In the genomic region with DNA sequence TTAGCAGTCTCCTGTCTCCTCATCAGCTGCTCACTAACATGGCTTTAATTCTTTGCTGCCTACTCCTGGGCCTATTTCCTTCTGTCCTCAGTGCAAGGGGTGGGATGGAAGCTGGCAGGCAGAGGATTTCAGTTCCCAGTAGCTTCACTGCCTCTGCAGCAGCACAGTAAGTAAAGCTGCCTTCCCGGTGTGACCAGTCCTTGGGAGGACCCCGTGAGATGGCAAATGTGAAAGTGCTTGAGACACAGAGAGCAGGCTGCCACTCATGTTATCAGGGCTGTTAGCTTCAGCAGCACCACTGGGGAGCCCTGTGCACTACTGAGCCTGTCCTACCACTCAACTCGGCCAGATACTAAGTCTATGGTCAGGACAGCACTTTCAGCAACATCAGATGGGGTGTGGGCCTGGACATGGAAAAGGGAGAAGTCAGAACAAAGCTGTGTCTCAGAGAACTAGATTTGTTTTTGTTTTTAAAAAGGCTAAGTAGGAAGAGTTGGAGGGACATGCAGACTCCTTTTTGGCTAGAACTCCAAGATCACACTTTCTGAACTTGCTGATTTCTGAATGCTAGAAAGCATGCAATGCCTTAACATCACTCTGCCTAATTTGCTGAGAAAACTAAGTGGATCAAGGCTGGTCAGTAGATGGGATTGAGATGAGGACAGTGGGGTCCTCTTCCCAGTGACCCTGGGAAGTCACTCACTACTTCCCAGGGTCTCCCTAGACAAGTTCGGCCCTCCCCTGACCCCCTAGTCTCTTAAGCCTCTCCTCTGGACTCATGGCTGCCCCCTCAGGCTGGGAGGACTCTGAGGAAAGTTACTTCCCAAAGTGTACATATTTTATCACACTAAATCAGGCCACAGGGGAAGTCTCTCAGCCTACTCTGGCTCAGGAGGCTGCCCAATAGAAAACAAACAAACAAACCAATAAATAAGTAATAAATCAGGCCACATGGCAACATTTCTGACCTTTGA, we compare ENCODE assay signal across 8 cellular contexts. TPM values are rescaled to one million over a fixed set of nuclear protein-coding genes. Genes with fewer than 3 reads are reported as not detected.
DNase-seq lines count a peak whose midpoint lies in the region; ATAC-seq and TF ChIP-seq lines count a peak whose summit lies in the region.

No MANE protein-coding gene starts in this region.

- no peaks in the 10 kb centered on the region for H3K27me3 Mint-ChIP-seq in activated CD8-positive, alpha-beta T cell treated with anti-CD3 and anti-CD28 coated beads for 36 hours
- H3K27me3 Mint-ChIP-seq in natural killer cell treated with Interleukin-12 subunit alpha and Interleukin-12 subunit beta and Interleukin-15 and Interleukin-18, amount 100 ng/mL, for 72 hours, result no peaks in the 10 kb centered on the region

- peak overlapping the region; percentile 77 for H3K27ac Mint-ChIP-seq in activated CD8-positive, alpha-beta T cell treated with anti-CD3 and anti-CD28 coated beads for 36 hours
- peak overlapping the region; percentile 63 to 70 for H3K27ac Mint-ChIP-seq in natural killer cell treated with Interleukin-12 subunit alpha and Interleukin-12 subunit beta and Interleukin-15 and Interleukin-18, amount 100 ng/mL, for 72 hours

- DNase-seq in NK-92 treated with Interleukin-12 subunit alpha and Interleukin-12 subunit beta, amount 100 ng/mL, for 24 hours (lab: John Stamatoyannopoulos, UW), result peak; percentile 5
- DNase-seq in NK-92 (lab: John Stamatoyannopoulos, UW; ENCODE audit: unreplicated experiment) (no peak), fibroblast of mammary gland (ENCODE audit: low read depth) (peak; percentile 14)
- DNase-seq in activated CD8-positive, alpha-beta T cell treated with anti-CD3 and anti-CD28 coated beads for 36 hours, result peak; percentile 57
- no peak for DNase-seq in natural killer cell treated with Interleukin-12 subunit alpha and Interleukin-12 subunit beta and Interleukin-15 and Interleukin-18, amount 100 ng/mL, for 72 hours (ENCODE audit: low spot score)

- CTCF ChIA-PET in activated CD8-positive, alpha-beta T cell treated with anti-CD3 and anti-CD28 coated beads for 36 hours (lab: Charles Lee), result interaction anchor here (0.8 to 2.0 kb wide), 4 partner anchors 30 to 66 kb away, joined by 3 to 15 read pairs (median 4); a partner anchor contains a TSS

- POLR2A ChIA-PET in activated CD8-positive, alpha-beta T cell treated with anti-CD3 and anti-CD28 coated beads for 36 hours (lab: Charles Lee), result interaction anchor here (1.1 to 2.0 kb wide), 4 partner anchors 11 to 184 kb away, joined by 3 to 5 read pairs (median 4); a partner anchor contains a TSS

- peak; percentile 45 for ATAC-seq in activated CD8-positive, alpha-beta T cell treated with anti-CD3 and anti-CD28 coated beads for 36 hours
- ATAC-seq in natural killer cell treated with Interleukin-12 subunit alpha and Interleukin-12 subunit beta and Interleukin-15 and Interleukin-18, amount 100 ng/mL, for 72 hours, result peak; percentile 21 to 55
- ATAC-seq in HG03457 (IDR thresholded peaks at IDR 0.05; ENCODE audit: unreplicated experiment), result no peak
- ATAC-seq in HG03571 (IDR thresholded peaks at IDR 0.05; ENCODE audit: unreplicated experiment), result no peak

- intact Hi-C loops in activated CD8-positive, alpha-beta T cell treated with anti-CD3 and anti-CD28 coated beads for 36 hours (cut with micrococcal nuclease), result no loop called here

- H3K36me3 ChIP-seq in KMS-11 (ENCODE audit: insufficient read depth), result no peaks in the 10 kb centered on the region

- peaks cover 6% of the 10 kb centered on the region; the same call in 1 of the 2 replicates for H3K79me2 ChIP-seq in KMS-11 (ENCODE audit: insufficient read depth, low read depth)

- H3K4me1 Mint-ChIP-seq in activated CD8-positive, alpha-beta T cell treated with anti-CD3 and anti-CD28 coated beads for 36 hours (ENCODE audit: low read depth), result peaks cover 25% of the 10 kb centered on the region
- peaks cover 7 to 14% of the 10 kb centered on the region in 2 donors for H3K4me1 Mint-ChIP-seq in natural killer cell treated with Interleukin-12 subunit alpha and Interleukin-12 subunit beta and Interleukin-15 and Interleukin-18, amount 100 ng/mL, for 72 hours (ENCODE audit: low read depth in 2 of 2)

- H3K27me3 ChIP-seq in KMS-11 (ENCODE audit: insufficient read depth, low read depth), result no peaks in the 10 kb centered on the region

- peak overlapping the region; percentile 100 for H2AFZ ChIP-seq in KMS-11 (ENCODE audit: low read depth)

- H3K36me3 Mint-ChIP-seq in activated CD8-positive, alpha-beta T cell treated with anti-CD3 and anti-CD28 coated beads for 36 hours (ENCODE audit: low read depth), result no peaks in the 10 kb centered on the region
- H3K36me3 Mint-ChIP-seq in natural killer cell treated with Interleukin-12 subunit alpha and Interleukin-12 subunit beta and Interleukin-15 and Interleukin-18, amount 100 ng/mL, for 72 hours, result no peaks in the 10 kb centered on the region

- TF ChIP-seq CTCF in KMS-11 (conservative IDR thresholded peaks at IDR 0.05; ENCODE audit: low read depth, low read length) (peak; percentile 65; the same call in 1 of the 2 replicates), fibroblast of mammary gland (conservative IDR thresholded peaks at IDR 0.05; ENCODE audit: control insufficient read depth, insufficient read depth, low read depth, low read length) (peak; percentile 8)
- TF ChIP-seq CTCF in activated CD8-positive, alpha-beta T cell treated with anti-CD3 and anti-CD28 coated beads for 36 hours (IDR thresholded peaks at IDR 0.05), result no peak

- peaks cover 21% of the 10 kb centered on the region for H3K4me1 ChIP-seq in KMS-11 (ENCODE audit: low read depth, poor library complexity, severe bottlenecking)

- peak overlapping the region; percentile 80 for H3K4me3 Mint-ChIP-seq in activated CD8-positive, alpha-beta T cell treated with anti-CD3 and anti-CD28 coated beads for 36 hours
- H3K4me3 Mint-ChIP-seq in natural killer cell treated with Interleukin-12 subunit alpha and Interleukin-12 subunit beta and Interleukin-15 and Interleukin-18, amount 100 ng/mL, for 72 hours, result peak overlapping the region; percentile 88

- H4K20me1 ChIP-seq in KMS-11 (ENCODE audit: insufficient read depth), result no peaks in the 10 kb centered on the region

- peak overlapping the region; percentile 41 for H3K27ac ChIP-seq in KMS-11

- H3K9ac ChIP-seq in KMS-11, result peak overlapping the region; percentile 65; the same call in 1 of the 2 replicates

- no peaks in the 10 kb centered on the region for H3K9me3 Mint-ChIP-seq in activated CD8-positive, alpha-beta T cell treated with anti-CD3 and anti-CD28 coated beads for 36 hours
- no peaks in the 10 kb centered on the region for H3K9me3 Mint-ChIP-seq in natural killer cell treated with Interleukin-12 subunit alpha and Interleukin-12 subunit beta and Interleukin-15 and Interleukin-18, amount 100 ng/mL, for 72 hours

- H3K4me2 ChIP-seq in KMS-11, result peak overlapping the region; percentile 53

- H3K4me3 ChIP-seq in KMS-11 (IDR thresholded peaks at IDR 0.05; ENCODE audit: insufficient read depth, low read depth, low read length) (no peak overlapping the region), fibroblast of mammary gland (ENCODE audit: control insufficient read depth, low read depth, low read length) (peak overlapping the region; percentile 68)

RNA-seq across cellular contexts. Expression of a gene that starts 1.1 kb away (rescaled TPM):
- total RNA-seq in activated CD8-positive, alpha-beta T cell treated with anti-CD3 and anti-CD28 coated beads for 36 hours, result 10 to 100 TPM; 14.5 to 17.5 TPM
- 10 to 100 TPM in 1 of 2 donors, 1 to 10 TPM in 1; 6.9 to 13.4 TPM for total RNA-seq in natural killer cell treated with Interleukin-12 subunit alpha and Interleukin-12 subunit beta and Interleukin-15 and Interleukin-18, amount 100 ng/mL, for 72 hours

RNA-seq across cellular contexts. Expression of a gene that starts 29.8 kb away (rescaled TPM):
- total RNA-seq in activated CD8-positive, alpha-beta T cell treated with anti-CD3 and anti-CD28 coated beads for 36 hours, result 10 to 100 TPM; 70.6 to 71.0 TPM
- 100 to 1,000 TPM in 1 of 2 donors, 10 to 100 TPM in 1; 90.8 to 138 TPM for total RNA-seq in natural killer cell treated with Interleukin-12 subunit alpha and Interleukin-12 subunit beta and Interleukin-15 and Interleukin-18, amount 100 ng/mL, for 72 hours

RNA-seq across cellular contexts. Expression of a gene that starts 41.6 kb away (rescaled TPM):
- not detected for total RNA-seq in activated CD8-positive, alpha-beta T cell treated with anti-CD3 and anti-CD28 coated beads for 36 hours
- total RNA-seq in natural killer cell treated with Interleukin-12 subunit alpha and Interleukin-12 subunit beta and Interleukin-15 and Interleukin-18, amount 100 ng/mL, for 72 hours, result not detected

RNA-seq across cellular contexts. Expression of a gene that starts 51.6 kb away (rescaled TPM):
- 10 to 100 TPM; 39.2 to 40.7 TPM for total RNA-seq in activated CD8-positive, alpha-beta T cell treated with anti-CD3 and anti-CD28 coated beads for 36 hours
- total RNA-seq in natural killer cell treated with Interleukin-12 subunit alpha and Interleukin-12 subunit beta and Interleukin-15 and Interleukin-18, amount 100 ng/mL, for 72 hours, result 10 to 100 TPM; 34.3 to 54.2 TPM

RNA-seq across cellular contexts. Expression of a gene that starts 54.1 kb away (rescaled TPM):
- 10 to 100 TPM; 48.0 to 48.6 TPM for total RNA-seq in activated CD8-positive, alpha-beta T cell treated with anti-CD3 and anti-CD28 coated beads for 36 hours
- 10 to 100 TPM; 15.8 to 40.2 TPM for total RNA-seq in natural killer cell treated with Interleukin-12 subunit alpha and Interleukin-12 subunit beta and Interleukin-15 and Interleukin-18, amount 100 ng/mL, for 72 hours

Comparison
In these comparisons a context has a peak if more than half of its experiments do, and no peak if none do; other contexts are left out.
1. DNase-seq: peak in NK-92 treated with Interleukin-12 subunit alpha and Interleukin-12 subunit beta, amount 100 ng/mL, for 24 hours (single experiment), activated CD8-positive, alpha-beta T cell treated with anti-CD3 and anti-CD28 coated beads for 36 hours (single experiment) and fibroblast of mammary gland (single experiment); none in NK-92 (single experiment) and natural killer cell treated with Interleukin-12 subunit alpha and Interleukin-12 subunit beta and Interleukin-15 and Interleukin-18, amount 100 ng/mL, for 72 hours (single experiment).
2. ATAC-seq: peak in activated CD8-positive, alpha-beta T cell treated with anti-CD3 and anti-CD28 coated beads for 36 hours (single experiment) and natural killer cell treated with Interleukin-12 subunit alpha and Interleukin-12 subunit beta and Interleukin-15 and Interleukin-18, amount 100 ng/mL, for 72 hours (2 of 2); none in HG03457 (single experiment) and HG03571 (single experiment).